ENCODE assay signal across 19 cellular contexts in genomic region chr1:40073062-40073461, GRCh38. TPM values are rescaled to one million over a fixed set of nuclear protein-coding genes. Genes with fewer than 3 reads are reported as not detected.
DNase-seq lines count a peak whose midpoint lies in the region; ATAC-seq, FAIRE-seq and TF ChIP-seq lines count a peak whose summit lies in the region.
"Had no signal": no experiment of that assay in that cellular context is flagged by ENCODE, and none has a peak within 500 bp of the region (broad histone marks: within the 10 kb centered on the region; RNA-seq: fewer than 3 reads in every experiment).

No MANE protein-coding gene starts in this region.

- peak overlapping the region; percentile 33 for H3K27ac Mint-ChIP-seq in activated naive CD4-positive, alpha-beta T cell treated with anti-CD3 and anti-CD28 coated beads, Interleukin-2, amount 10 ng/mL, durations not matched to agents 7 days and 5 days
- H3K27ac Mint-ChIP-seq in stimulated activated effector memory CD8-positive, alpha-beta T cell treated with anti-CD3 and anti-CD28 coated beads, Interleukin-12 subunit alpha, Interleukin-12 subunit beta, amount 100 ng/mL, for 72 hours: peak overlapping the region; percentile 64

- H3K27ac ChIP-seq in HEK293 (ENCODE audit: extremely low read depth, low read depth, low read length): no peak overlapping the region
- no peak overlapping the region for H3K27ac ChIP-seq in K562 (ENCODE audit: extremely low read depth, low read depth, low read length)
- H3K27ac ChIP-seq: esophagus squamous epithelium, psoas muscle, WERI-Rb-1 had no signal

- H3K36me3 Mint-ChIP-seq in activated naive CD4-positive, alpha-beta T cell treated with anti-CD3 and anti-CD28 coated beads, Interleukin-2, amount 10 ng/mL, durations not matched to agents 7 days and 5 days: peaks cover 63% of the 10 kb centered on the region
- H3K36me3 Mint-ChIP-seq in stimulated activated effector memory CD8-positive, alpha-beta T cell treated with anti-CD3 and anti-CD28 coated beads, Interleukin-12 subunit alpha, Interleukin-12 subunit beta, amount 100 ng/mL, for 72 hours: peaks cover 100% of the 10 kb centered on the region

- ATAC-seq in K562: no peak
- no peak for ATAC-seq in stimulated activated effector memory CD8-positive, alpha-beta T cell treated with anti-CD3 and anti-CD28 coated beads, Interleukin-12 subunit alpha, Interleukin-12 subunit beta, amount 100 ng/mL, for 72 hours
- ATAC-seq: left cardiac atrium, psoas muscle, T-helper 17 cell had no signal

- intact Hi-C loops in K562 (cut with micrococcal nuclease): no loop called here

- in situ Hi-C loops in K562 (cut with MboI): no loop called here
- in situ Hi-C loops in G401 (cut with HindIII; ENCODE audit: low sequenced_read_pairs): no loop called here

- H3K9me3 ChIP-seq in HEK293 (ENCODE audit: control insufficient read depth, insufficient read depth, low read depth, low read length) (no peaks in the 10 kb centered on the region), K562 (replicated peaks; ENCODE audit: control insufficient read depth, insufficient read depth, low read depth, low read length) (no peaks in the 10 kb centered on the region)
- H3K9me3 ChIP-seq: esophagus squamous epithelium, psoas muscle had no signal

- no peaks in the 10 kb centered on the region for H3K4me1 ChIP-seq in HEK293 (ENCODE audit: control insufficient read depth, insufficient read depth, low read length)
- H3K4me1 ChIP-seq in K562 (replicated peaks in 1 of 2; ENCODE audit: control insufficient read depth in 2 of 2, insufficient read depth in 2 of 2, low read length in 2 of 2): peaks cover 0 to 13% of the 10 kb centered on the region in 2 experiments; a peak in 3 of 5 replicates
- H3K4me1 ChIP-seq: psoas muscle had no signal

- H3K9me3 Mint-ChIP-seq in activated naive CD4-positive, alpha-beta T cell treated with anti-CD3 and anti-CD28 coated beads, Interleukin-2, amount 10 ng/mL, durations not matched to agents 7 days and 5 days: no peaks in the 10 kb centered on the region
- H3K9me3 Mint-ChIP-seq in stimulated activated effector memory CD8-positive, alpha-beta T cell treated with anti-CD3 and anti-CD28 coated beads, Interleukin-12 subunit alpha, Interleukin-12 subunit beta, amount 100 ng/mL, for 72 hours: no peaks in the 10 kb centered on the region

- no peak overlapping the region for H3K4me3 Mint-ChIP-seq in activated naive CD4-positive, alpha-beta T cell treated with anti-CD3 and anti-CD28 coated beads, Interleukin-2, amount 10 ng/mL, durations not matched to agents 7 days and 5 days
- no peak overlapping the region for H3K4me3 Mint-ChIP-seq in stimulated activated effector memory CD8-positive, alpha-beta T cell treated with anti-CD3 and anti-CD28 coated beads, Interleukin-12 subunit alpha, Interleukin-12 subunit beta, amount 100 ng/mL, for 72 hours
- H3K4me3 Mint-ChIP-seq: T-helper 17 cell had no signal

- H3K4me3 ChIP-seq in HEK293 (ENCODE audit: low read depth, low read length) (no peak overlapping the region), K562 (no peak overlapping the region)
- H3K4me3 ChIP-seq: esophagus squamous epithelium, psoas muscle, smooth muscle cell had no signal

- TSS peak; percentile 82 for BruUV-seq in K562 (replicated peaks; lab: Mats Ljungman, UMichigan)

- TF ChIP-seq CTCF in HEK293 (tag by site-specific recombination; IDR thresholded peaks at IDR 0.05): no peak
- no peak for TF ChIP-seq CTCF in K562 (IDR thresholded peaks at IDR 0.05 in 2 of 3, conservative IDR thresholded peaks at IDR 0.05 in 1 of 3; ENCODE audit: insufficient read depth in 2 of 3, low read depth in 1 of 3, low read length in 3 of 3)

- no peak for DNase-seq in activated naive CD4-positive, alpha-beta T cell treated with anti-CD3 and anti-CD28 coated beads, Interleukin-2, amount 10 ng/mL, durations not matched to agents 7 days and 5 days
- DNase-seq in activated naive CD4-positive, alpha-beta T cell treated with Interleukin-2 at 50 U/mL for 16 hours: no peak
- DNase-seq in K562 (ENCODE audit: extremely low read depth in 1 of 4, low spot score in 3 of 4): no peak
- DNase-seq in stimulated activated effector memory CD8-positive, alpha-beta T cell treated with anti-CD3 and anti-CD28 coated beads, Interleukin-12 subunit alpha, Interleukin-12 subunit beta, amount 100 ng/mL, for 72 hours (ENCODE audit: low spot score in 2 of 2): no peak
- no peak for DNase-seq in SKM-1 treated with dmso at 0.1 percent for 144 hours (lab: John Stamatoyannopoulos, UW; ENCODE audit: unreplicated experiment)
- no peak for DNase-seq in stimulated activated CD4-positive, alpha-beta T cell treated with anti-CD3 and anti-CD28 coated beads, Interleukin-15, amount 100 ng/mL, for 24 hours
- no peak for DNase-seq in G401 (ENCODE audit: low spot score)
- DNase-seq: anterior cingulate cortex; esophagus squamous epithelium; left cardiac atrium; MM.1S; NCI-H774; psoas muscle; stimulated activated CD4-positive, alpha-beta T cell treated with anti-CD3 and anti-CD28 coated beads, Interleukin-4, amount 100 ng/mL, for 4 hours; T-helper 17 cell; WERI-Rb-1 had no signal

- H2AFZ ChIP-seq in K562 (ENCODE audit: low read depth, low read length): no peak overlapping the region

- H3K9me1 ChIP-seq in K562 (ENCODE audit: control insufficient read depth, insufficient read depth, low read length): no peaks in the 10 kb centered on the region

- H3K36me3 ChIP-seq in HEK293 (ENCODE audit: control insufficient read depth in 2 of 2, insufficient read depth in 1 of 2, low read length in 2 of 2): peaks cover 38 to 95% of the 10 kb centered on the region in 2 experiments
- H3K36me3 ChIP-seq in K562 (ENCODE audit: control insufficient read depth, insufficient read depth, low read length): peaks cover 88% of the 10 kb centered on the region

- no peak overlapping the region for H3K9ac ChIP-seq in K562 (ENCODE audit: insufficient read depth in 1 of 2, low read depth in 2 of 2, low read length in 2 of 2)

- TF ChIP-seq EP300 in K562 (IDR thresholded peaks at IDR 0.05; ENCODE audit: low read length): no peak

- FAIRE-seq in K562 (lab: Jason Lieb, UNC): no peak
- FAIRE-seq: H54 had no signal

- 86% methylated on average over 4 of the region's 4 CpGs for WGBS in K562 (ENCODE audit: insufficient coverage, low coverage, missing lambda C conversion rate)

- no peaks in the 10 kb centered on the region for H3K79me2 ChIP-seq in K562 (ENCODE audit: control insufficient read depth, insufficient read depth, low read length)

- no peaks in the 10 kb centered on the region for H3K27me3 Mint-ChIP-seq in activated naive CD4-positive, alpha-beta T cell treated with anti-CD3 and anti-CD28 coated beads, Interleukin-2, amount 10 ng/mL, durations not matched to agents 7 days and 5 days
- H3K27me3 Mint-ChIP-seq: T-helper 17 cell had no signal

- TF ChIP-seq POLR2A in K562 (conservative IDR thresholded peaks at IDR 0.05): peak; percentile 49

- peaks cover 3% of the 10 kb centered on the region for H3K4me1 Mint-ChIP-seq in activated naive CD4-positive, alpha-beta T cell treated with anti-CD3 and anti-CD28 coated beads, Interleukin-2, amount 10 ng/mL, durations not matched to agents 7 days and 5 days
- no peaks in the 10 kb centered on the region for H3K4me1 Mint-ChIP-seq in stimulated activated effector memory CD8-positive, alpha-beta T cell treated with anti-CD3 and anti-CD28 coated beads, Interleukin-12 subunit alpha, Interleukin-12 subunit beta, amount 100 ng/mL, for 72 hours

- POLR2A ChIA-PET in HEK293 (lab: Yijun Ruan, JAX) (no interaction called here), K562 (lab: Yijun Ruan, JAX) (interaction anchor here (0.9 to 7.0 kb wide), 4 partner anchors 8 to 26 kb away, joined by 3 to 64 read pairs (median 6); no protein-coding TSS in a partner anchor)

- no peak overlapping the region for H3K4me2 ChIP-seq in K562 (ENCODE audit: insufficient read depth, low read length)
- H3K4me2 ChIP-seq: smooth muscle cell had no signal

- H3K27me3 ChIP-seq in K562 (ENCODE audit: control insufficient read depth in 2 of 2, insufficient read depth in 2 of 2, low read length in 2 of 2): no peaks in the 10 kb centered on the region
- H3K27me3 ChIP-seq: esophagus squamous epithelium had no signal

- no peaks in the 10 kb centered on the region for H4K20me1 ChIP-seq in K562 (replicated peaks; ENCODE audit: control insufficient read depth, insufficient read depth, low read length)

- CTCF ChIA-PET in activated naive CD4-positive, alpha-beta T cell treated with anti-CD3 and anti-CD28 coated beads, Interleukin-2, amount 10 ng/mL, durations not matched to agents 7 days and 5 days (lab: Charles Lee): no interaction called here
- CTCF ChIA-PET in HEK293 (lab: Yijun Ruan, JAX) (no interaction called here), K562 (lab: Yijun Ruan, JAX; ENCODE audit: low intra/inter-chr PET ratio) (no interaction called here)

- no peak for TF ChIP-seq RAD21 in K562 (CRISPR knock-in tag; conservative IDR thresholded peaks at IDR 0.05 in 1 of 2, IDR thresholded peaks at IDR 0.05 in 1 of 2)

RNA-seq across cellular contexts. Expression of gene PPT1, which starts 24.0 kb away (rescaled TPM):
- 49.5 and 58.1 TPM in 2 replicates for total RNA-seq in K562 (2011; cell fraction: chromatin; rRNA removed; ENCODE audit: low replicate concordance)
- total RNA-seq in K562 (2011; cell fraction: nucleolus; rRNA removed): 88.6 and 90.7 TPM in 2 replicates
- 115 and 166 TPM in 2 replicates for total RNA-seq in K562 (2011; cell fraction: nucleoplasm; rRNA removed)
- total RNA-seq in K562 (2014; rRNA removed): 72.2 and 83.6 TPM in 2 replicates
- total RNA-seq in K562 (2014; rRNA removed; fragmentation: Illumina TruSeq; extraction: Trizol): 131 and 149 TPM in 2 replicates
- 143 and 151 TPM in 2 replicates for total RNA-seq in K562 (2015; rRNA removed; fragmentation: Illumina TruSeq; extraction: Trizol)
- total RNA-seq in K562 (2021): 106 and 108 TPM in 2 replicates
- polyA plus RNA-seq in K562 (2011; rRNA removed): 115 and 145 TPM in 2 replicates
- polyA plus RNA-seq in K562 (2011; cell fraction: cytosol; rRNA removed): 69.3 and 74.9 TPM in 2 replicates
- polyA plus RNA-seq in K562 (2011; cell fraction: nucleus; rRNA removed): 35.7 and 37.4 TPM in 2 replicates
- 106 and 119 TPM in 2 replicates for polyA plus RNA-seq in K562 (2012)
- polyA plus RNA-seq in K562 (2014; fragmentation: Illumina TruSeq; extraction: Trizol): 215 and 230 TPM in 2 replicates
- polyA plus RNA-seq in K562 (2014; fragmentation: Nextera tagmentation; extraction: Ambion mirVana): 100 to 1,000 TPM; 197 to 285 TPM
- 78.7 and 90.5 TPM in 2 replicates for polyA plus RNA-seq in K562 (2014; rRNA removed)
- 101 and 103 TPM in 2 replicates for polyA minus RNA-seq in K562 (2011; rRNA and poly(A)+ RNA removed)
- 40.2 and 70.7 TPM in 2 replicates for polyA minus RNA-seq in K562 (2011; cell fraction: cytosol; rRNA and poly(A)+ RNA removed)
- 5.7 and 10.7 TPM in 2 replicates for polyA minus RNA-seq in K562 (2011; cell fraction: nucleus; rRNA and poly(A)+ RNA removed)
- 181 and 227 TPM in 2 replicates for total RNA-seq in G401 (2014; rRNA removed; shearing (Covaris generic))

RNA-seq across cellular contexts. Expression of gene CAP1, which starts 32.5 kb away (rescaled TPM):
- 173 and 189 TPM in 2 replicates for total RNA-seq in K562 (2011; cell fraction: chromatin; rRNA removed; ENCODE audit: low replicate concordance)
- 98.9 and 116 TPM in 2 replicates for total RNA-seq in K562 (2011; cell fraction: nucleolus; rRNA removed)
- 132 and 136 TPM in 2 replicates for total RNA-seq in K562 (2011; cell fraction: nucleoplasm; rRNA removed)
- 230 and 251 TPM in 2 replicates for total RNA-seq in K562 (2014; rRNA removed)
- total RNA-seq in K562 (2014; rRNA removed; fragmentation: Illumina TruSeq; extraction: Trizol): 271 and 311 TPM in 2 replicates
- total RNA-seq in K562 (2015; rRNA removed; fragmentation: Illumina TruSeq; extraction: Trizol): 270 and 271 TPM in 2 replicates
- 322 and 339 TPM in 2 replicates for total RNA-seq in K562 (2021)
- polyA plus RNA-seq in K562 (2011; rRNA removed): 485 and 488 TPM in 2 replicates
- 203 and 329 TPM in 2 replicates for polyA plus RNA-seq in K562 (2011; cell fraction: cytosol; rRNA removed)
- polyA plus RNA-seq in K562 (2011; cell fraction: nucleus; rRNA removed): 186 and 410 TPM in 2 replicates
- polyA plus RNA-seq in K562 (2012): 338 and 462 TPM in 2 replicates
- 310 and 337 TPM in 2 replicates for polyA plus RNA-seq in K562 (2014; fragmentation: Illumina TruSeq; extraction: Trizol)
- 100 to 1,000 TPM; 281 to 658 TPM for polyA plus RNA-seq in K562 (2014; fragmentation: Nextera tagmentation; extraction: Ambion mirVana)
- 269 and 277 TPM in 2 replicates for polyA plus RNA-seq in K562 (2014; rRNA removed)
- polyA minus RNA-seq in K562 (2011; rRNA and poly(A)+ RNA removed): 462 and 519 TPM in 2 replicates
- polyA minus RNA-seq in K562 (2011; cell fraction: cytosol; rRNA and poly(A)+ RNA removed): 151 and 156 TPM in 2 replicates
- polyA minus RNA-seq in K562 (2011; cell fraction: nucleus; rRNA and poly(A)+ RNA removed): 47.5 and 121 TPM in 2 replicates
- 135 and 183 TPM in 2 replicates for total RNA-seq in G401 (2014; rRNA removed; shearing (Covaris generic))
